23 cellular contexts compared by ENCODE assay signal in genomic region chr15:57290826-57291225, GRCh38.
"Had no signal": no experiment of that assay in that cellular context is flagged by ENCODE, and none has a peak within 500 bp of the region (broad histone marks: within the 10 kb centered on the region; RNA-seq: fewer than 3 reads in every experiment).

No MANE protein-coding gene starts in this region.

- ATAC-seq: left lobe of liver; naive thymus-derived CD4-positive, alpha-beta T cell; sciatic nerve; stimulated activated effector memory CD8-positive, alpha-beta T cell treated with anti-CD3 and anti-CD28 coated beads, Interleukin-12 subunit alpha, Interleukin-12 subunit beta, amount 100 ng/mL, for 72 hours had no signal

- H3K27ac Mint-ChIP-seq: nephron; neural progenitor cell; stimulated activated effector memory CD8-positive, alpha-beta T cell treated with anti-CD3 and anti-CD28 coated beads, Interleukin-12 subunit alpha, Interleukin-12 subunit beta, amount 100 ng/mL, for 72 hours had no signal

- H3K4me1 Mint-ChIP-seq: naive thymus-derived CD4-positive, alpha-beta T cell; stimulated activated effector memory CD8-positive, alpha-beta T cell treated with anti-CD3 and anti-CD28 coated beads, Interleukin-12 subunit alpha, Interleukin-12 subunit beta, amount 100 ng/mL, for 72 hours had no signal

- H3K9me3 Mint-ChIP-seq: memory B cell; stimulated activated effector memory CD8-positive, alpha-beta T cell treated with anti-CD3 and anti-CD28 coated beads, Interleukin-12 subunit alpha, Interleukin-12 subunit beta, amount 100 ng/mL, for 72 hours had no signal

- DNase-seq: dermis blood vessel endothelial cell; effector memory CD4-positive, alpha-beta T cell; erythroblast; esophagus squamous epithelium; kidney; naive thymus-derived CD4-positive, alpha-beta T cell; stimulated activated CD4-positive, alpha-beta T cell treated with anti-CD3 and anti-CD28 coated beads, Interleukin-2, amount 100 ng/mL, for 24 hours; stimulated activated CD4-positive, alpha-beta T cell treated with anti-CD3 and anti-CD28 coated beads, Interleukin-4, amount 100 ng/mL, for 24 hours; upper lobe of left lung had no signal

- H3K4me3 Mint-ChIP-seq: memory B cell; naive thymus-derived CD4-positive, alpha-beta T cell; nephron; neural progenitor cell; stimulated activated effector memory CD8-positive, alpha-beta T cell treated with anti-CD3 and anti-CD28 coated beads, Interleukin-12 subunit alpha, Interleukin-12 subunit beta, amount 100 ng/mL, for 72 hours; stimulated activated naive CD8-positive, alpha-beta T cell treated with anti-CD3 and anti-CD28 coated beads, Interleukin-15, Interleukin-2, amounts not matched to agents 100 ng/mL and 50 ng/mL, for 24 hours had no signal

- H3K27me3 Mint-ChIP-seq: memory B cell; naive thymus-derived CD4-positive, alpha-beta T cell; stimulated activated naive CD8-positive, alpha-beta T cell treated with anti-CD3 and anti-CD28 coated beads, Interleukin-15, Interleukin-2, amounts not matched to agents 100 ng/mL and 50 ng/mL, for 24 hours had no signal

- H3K4me3 ChIP-seq: coronary artery, esophagus squamous epithelium, lung, neural progenitor cell, prostate gland, right atrium auricular region, smooth muscle cell, thoracic aorta, tibial nerve, upper lobe of left lung had no signal
